ENCODE assay signal across 10 cellular contexts in genomic region chr6:30826961-30827342, GRCh38. TPM values are rescaled to one million over a fixed set of nuclear protein-coding genes. Genes with fewer than 3 reads are reported as not detected.
DNase-seq lines count a peak whose midpoint lies in the region; ATAC-seq and TF ChIP-seq lines count a peak whose summit lies in the region.
"Had no signal": no experiment of that assay in that cellular context is flagged by ENCODE, and none has a peak within 500 bp of the region (broad histone marks: within the 10 kb centered on the region; RNA-seq: fewer than 3 reads in every experiment).

No MANE protein-coding gene starts in this region.

- no TSS peak for BruUV-seq in Calu3 (replicated peaks; lab: Mats Ljungman, UMichigan)

- peak overlapping the region; percentile 60 for H3K56ac ChIP-seq in mesendoderm (ENCODE audit: low read length)

- H3K4me1 Mint-ChIP-seq in Calu3 (ENCODE audit: low read depth, unreplicated experiment) (peaks cover 50% of the 10 kb centered on the region), glutamatergic neuron (ENCODE audit: low read depth, unreplicated experiment) (no peaks in the 10 kb centered on the region)
- peaks cover 74% of the 10 kb centered on the region for H3K4me1 Mint-ChIP-seq in activated T-helper 1 cell treated with anti-CD3 and anti-CD28 coated beads, Interleukin-12 subunit alpha, Interleukin-12 subunit beta, Interleukin-2, Interleukin-4 antibody, amounts not matched to agents 30 ng/mL and 10 ng/mL and 1 ng/mL, durations not matched to agents 14 hours and 24 hours and 36 hours (ENCODE audit: low read depth)

- H3K4me3 Mint-ChIP-seq in Calu3 (ENCODE audit: low read depth, unreplicated experiment) (no peak overlapping the region), glutamatergic neuron (ENCODE audit: unreplicated experiment) (no peak overlapping the region)
- H3K4me3 Mint-ChIP-seq in activated T-helper 1 cell treated with anti-CD3 and anti-CD28 coated beads, Interleukin-12 subunit alpha, Interleukin-12 subunit beta, Interleukin-2, Interleukin-4 antibody, amounts not matched to agents 30 ng/mL and 10 ng/mL and 1 ng/mL, durations not matched to agents 14 hours and 24 hours and 36 hours = peak overlapping the region; percentile 8
- H3K4me3 Mint-ChIP-seq: neural crest cell had no signal

- peak overlapping the region; percentile 2 for H2BK15ac ChIP-seq in mesendoderm (replicated peaks; ENCODE audit: low read depth)

- no CpG with 5 or more reads among the region's 4 CpGs for WGBS in mesendoderm (ENCODE audit: extremely low coverage, insufficient coverage, low lambda C conversion rate)

- H3K4me2 ChIP-seq in mesendoderm (ENCODE audit: low read length) = no peak overlapping the region

- no peak overlapping the region for H4K8ac ChIP-seq in mesendoderm (ENCODE audit: low read depth, low read length)

- H3K18ac ChIP-seq in mesendoderm (ENCODE audit: low read length) = peak overlapping the region; percentile 73

- no peak for ATAC-seq in sciatic nerve

- no peak overlapping the region for H4K5ac ChIP-seq in mesendoderm (ENCODE audit: low read length)

- H2AK5ac ChIP-seq in mesendoderm (ENCODE audit: low read length) = peak overlapping the region; percentile 63

- H2BK120ac ChIP-seq in mesendoderm (ENCODE audit: low read depth, low read length) = peak overlapping the region; percentile 62

- no peaks in the 10 kb centered on the region for H3K79me1 ChIP-seq in mesendoderm (ENCODE audit: low read length)

- DNase-seq in A172 (ENCODE audit: low spot score) = peak; percentile 67
- DNase-seq in Calu3 = peak; percentile 67
- no peak for DNase-seq in activated T-helper 1 cell treated with anti-CD3 and anti-CD28 coated beads, Interleukin-12 subunit alpha, Interleukin-12 subunit beta, Interleukin-2, Interleukin-4 antibody, amounts not matched to agents 30 ng/mL and 10 ng/mL and 1 ng/mL, durations not matched to agents 14 hours and 24 hours and 36 hours (ENCODE audit: low spot score)
- no peak for DNase-seq in mesendoderm
- DNase-seq in NCI-H748 treated with DMSO at 0.1 percent for 48 hours (lab: John Stamatoyannopoulos, UW) = no peak
- DNase-seq in sciatic nerve (ENCODE audit: low spot score) = no peak
- DNase-seq in NCI-H1417 treated with DMSO at 0.1 percent for 48 hours (lab: John Stamatoyannopoulos, UW) = no peak
- no peak for DNase-seq in glutamatergic neuron
- DNase-seq: Kasumi-1 had no signal

- H3K4me3 ChIP-seq in mesendoderm (ENCODE audit: low read length) = no peak overlapping the region

- intact Hi-C loops in Calu3 (cut with micrococcal nuclease; ENCODE audit: unreplicated experiment) = loop anchor here (5.0 kb wide), 1 partner anchor 245 kb away; no protein-coding TSS in a partner anchor
- intact Hi-C loops in activated T-helper 1 cell treated with anti-CD3 and anti-CD28 coated beads, Interleukin-12 subunit alpha, Interleukin-12 subunit beta, Interleukin-2, Interleukin-4 antibody, amounts not matched to agents 30 ng/mL and 10 ng/mL and 1 ng/mL, durations not matched to agents 14 hours and 24 hours and 36 hours (cut with micrococcal nuclease) = no loop called here
- intact Hi-C loops in sciatic nerve (cut with DNase I) = loop anchor here (5.0 kb wide), 2 partner anchors 55 to 245 kb away; partner anchors contain the start of gene DDR1

- TF ChIP-seq CTCF in Calu3 (IDR thresholded peaks at IDR 0.05; ENCODE audit: unreplicated experiment) = no peak
- no peak for TF ChIP-seq CTCF in glutamatergic neuron (IDR thresholded peaks at IDR 0.05; ENCODE audit: partially characterized antibody, unreplicated experiment)

- no peaks in the 10 kb centered on the region for H3K27me3 ChIP-seq in mesendoderm (ENCODE audit: insufficient read depth, low read length, poor library complexity)

- H3K4ac ChIP-seq in mesendoderm (ENCODE audit: low read depth, low read length) = no peak overlapping the region

- no peaks in the 10 kb centered on the region for H3K36me3 ChIP-seq in mesendoderm (ENCODE audit: control insufficient read depth, insufficient read depth, low read length)

- H3K27ac Mint-ChIP-seq in Calu3 (ENCODE audit: unreplicated experiment) (peak overlapping the region; percentile 69), glutamatergic neuron (ENCODE audit: unreplicated experiment) (no peak overlapping the region)
- peak overlapping the region; percentile 2 for H3K27ac Mint-ChIP-seq in activated T-helper 1 cell treated with anti-CD3 and anti-CD28 coated beads, Interleukin-12 subunit alpha, Interleukin-12 subunit beta, Interleukin-2, Interleukin-4 antibody, amounts not matched to agents 30 ng/mL and 10 ng/mL and 1 ng/mL, durations not matched to agents 14 hours and 24 hours and 36 hours

- H3K36me3 Mint-ChIP-seq in Calu3 (ENCODE audit: insufficient read depth, unreplicated experiment) = peaks cover 19% of the 10 kb centered on the region
- peaks cover 24% of the 10 kb centered on the region for H3K36me3 Mint-ChIP-seq in activated T-helper 1 cell treated with anti-CD3 and anti-CD28 coated beads, Interleukin-12 subunit alpha, Interleukin-12 subunit beta, Interleukin-2, Interleukin-4 antibody, amounts not matched to agents 30 ng/mL and 10 ng/mL and 1 ng/mL, durations not matched to agents 14 hours and 24 hours and 36 hours (ENCODE audit: low read depth)
- no peaks in the 10 kb centered on the region for H3K36me3 Mint-ChIP-seq in glutamatergic neuron (ENCODE audit: unreplicated experiment)

- H3K9ac ChIP-seq in mesendoderm (ENCODE audit: low read length) = peak overlapping the region; percentile 14

- CTCF ChIA-PET in Calu3 (lab: Charles Lee) = interaction anchor here (0.6 to 4.8 kb wide), 10 partner anchors 43 to 243 kb away, joined by 3 to 27 read pairs (median 4); partner anchors contain the start of genes DDR1 and VARS2

- peak overlapping the region; percentile 39 for H2BK5ac ChIP-seq in mesendoderm (ENCODE audit: low read length)

- H3K27me3 Mint-ChIP-seq in Calu3 (ENCODE audit: unreplicated experiment) = no peaks in the 10 kb centered on the region
- H3K27me3 Mint-ChIP-seq in activated T-helper 1 cell treated with anti-CD3 and anti-CD28 coated beads, Interleukin-12 subunit alpha, Interleukin-12 subunit beta, Interleukin-2, Interleukin-4 antibody, amounts not matched to agents 30 ng/mL and 10 ng/mL and 1 ng/mL, durations not matched to agents 14 hours and 24 hours and 36 hours (ENCODE audit: insufficient read depth) = no peaks in the 10 kb centered on the region
- peaks cover 4% of the 10 kb centered on the region for H3K27me3 Mint-ChIP-seq in glutamatergic neuron (ENCODE audit: unreplicated experiment)

- H3K79me2 ChIP-seq in mesendoderm (ENCODE audit: control insufficient read depth, insufficient read depth, low read length) = no peaks in the 10 kb centered on the region

- H3K9me3 Mint-ChIP-seq in Calu3 (ENCODE audit: low read depth, unreplicated experiment) (no peaks in the 10 kb centered on the region), glutamatergic neuron (ENCODE audit: unreplicated experiment) (no peaks in the 10 kb centered on the region)
- no peaks in the 10 kb centered on the region for H3K9me3 Mint-ChIP-seq in activated T-helper 1 cell treated with anti-CD3 and anti-CD28 coated beads, Interleukin-12 subunit alpha, Interleukin-12 subunit beta, Interleukin-2, Interleukin-4 antibody, amounts not matched to agents 30 ng/mL and 10 ng/mL and 1 ng/mL, durations not matched to agents 14 hours and 24 hours and 36 hours
- H3K9me3 Mint-ChIP-seq: neural crest cell had no signal

- H3K4me1 ChIP-seq in mesendoderm (ENCODE audit: control insufficient read depth, low read depth, low read length) = peaks cover 3% of the 10 kb centered on the region

- no peak overlapping the region for H3K27ac ChIP-seq in mesendoderm (ENCODE audit: low read depth, low read length)

- no peak overlapping the region for H3K23ac ChIP-seq in mesendoderm (ENCODE audit: low read length)

RNA-seq across cellular contexts. Expression of gene DDR1, which starts 57.4 kb away (rescaled TPM):
- total RNA-seq in A172 (2014; rRNA removed; shearing (Covaris generic)) = 39.0 and 50.9 TPM in 2 replicates
- 489 and 580 TPM in 2 replicates for total RNA-seq in Calu3 (2022)
- 21.4 and 24.8 TPM in 2 replicates for total RNA-seq in activated T-helper 1 cell treated with anti-CD3 and anti-CD28 coated beads, Interleukin-12 subunit alpha, Interleukin-12 subunit beta, Interleukin-2, Interleukin-4 antibody, amounts not matched to agents 30 ng/mL and 10 ng/mL and 1 ng/mL, durations not matched to agents 14 hours and 24 hours and 36 hours
- polyA plus RNA-seq in mesendoderm (2013, experiment 1 of 2) = 59.0 TPM
- 57.2 TPM for polyA plus RNA-seq in mesendoderm (2013, experiment 2 of 2)
- total RNA-seq in sciatic nerve = 93.5 TPM
- 120 TPM for total RNA-seq in glutamatergic neuron (ENCODE audit: unreplicated experiment)

Comparison
In these comparisons a context has a peak if more than half of its experiments do, and no peak if none do; other contexts are left out.
1. DNase-seq: peak in A172 (single experiment) and Calu3 (single experiment); none in activated T-helper 1 cell treated with anti-CD3 and anti-CD28 coated beads, Interleukin-12 subunit alpha, Interleukin-12 subunit beta, Interleukin-2, Interleukin-4 antibody, amounts not matched to agents 30 ng/mL and 10 ng/mL and 1 ng/mL, durations not matched to agents 14 hours and 24 hours and 36 hours (single experiment), mesendoderm (single experiment), NCI-H748 treated with DMSO at 0.1 percent for 48 hours (single experiment), sciatic nerve (single experiment), NCI-H1417 treated with DMSO at 0.1 percent for 48 hours (single experiment) and glutamatergic neuron (single experiment).